1 cellular context compared by ENCODE assay signal in the genomic region with DNA sequence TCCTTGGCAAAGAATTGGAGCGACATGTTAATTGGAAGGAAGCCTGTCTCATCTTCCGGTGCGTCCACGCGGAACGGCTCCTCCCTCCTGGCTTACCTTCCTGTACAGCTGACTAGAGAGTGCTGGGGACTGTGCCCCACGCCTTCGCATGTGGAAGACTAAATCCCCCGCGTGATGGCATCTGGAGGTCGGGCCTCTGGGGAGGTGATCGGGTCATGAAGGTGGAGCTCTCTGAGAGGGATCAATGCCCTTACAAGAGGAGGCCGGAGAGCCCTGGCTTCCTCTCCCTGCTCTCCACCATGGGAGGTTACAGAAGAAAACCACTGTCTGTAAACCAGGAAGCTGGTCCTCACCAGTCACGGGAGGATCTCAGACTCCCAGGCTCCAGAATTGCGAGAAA.
TF ChIP-seq lines count a peak whose summit lies in the region.

No MANE protein-coding gene starts in this region.

TF ChIP-seq in IMR-90, 13 proteins besides CTCF, POLR2A, EP300 and RAD21 (continued from another document):
- TF ChIP-seq MAFK (IDR thresholded peaks at IDR 0.05; ENCODE audit: low read depth, low read length) = no peak
- no peak for TF ChIP-seq RFX5 (IDR thresholded peaks at IDR 0.05; ENCODE audit: low read depth, low read length)
- no peak for TF ChIP-seq RCOR1 (IDR thresholded peaks at IDR 0.05; ENCODE audit: insufficient replicate concordance, low read length)
- no peak for TF ChIP-seq BHLHE40 (IDR thresholded peaks at IDR 0.05; ENCODE audit: low read depth, low read length)
- TF ChIP-seq CHD1 (IDR thresholded peaks at IDR 0.05; ENCODE audit: low read depth, low read length) = no peak
- TF ChIP-seq, protein P1, sequence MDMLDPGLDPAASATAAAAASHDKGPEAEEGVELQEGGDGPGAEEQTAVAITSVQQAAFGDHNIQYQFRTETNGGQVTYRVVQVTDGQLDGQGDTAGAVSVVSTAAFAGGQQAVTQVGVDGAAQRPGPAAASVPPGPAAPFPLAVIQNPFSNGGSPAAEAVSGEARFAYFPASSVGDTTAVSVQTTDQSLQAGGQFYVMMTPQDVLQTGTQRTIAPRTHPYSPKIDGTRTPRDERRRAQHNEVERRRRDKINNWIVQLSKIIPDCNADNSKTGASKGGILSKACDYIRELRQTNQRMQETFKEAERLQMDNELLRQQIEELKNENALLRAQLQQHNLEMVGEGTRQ (IDR thresholded peaks at IDR 0.05; ENCODE audit: low read depth, low read length) = no peak
- no peak for TF ChIP-seq MAZ (IDR thresholded peaks at IDR 0.05; ENCODE audit: borderline replicate concordance, low read depth, low read length)
- TF ChIP-seq NFE2L2 (IDR thresholded peaks at IDR 0.05; ENCODE audit: low read depth, low read length) = no peak
- TF ChIP-seq, protein P2, sequence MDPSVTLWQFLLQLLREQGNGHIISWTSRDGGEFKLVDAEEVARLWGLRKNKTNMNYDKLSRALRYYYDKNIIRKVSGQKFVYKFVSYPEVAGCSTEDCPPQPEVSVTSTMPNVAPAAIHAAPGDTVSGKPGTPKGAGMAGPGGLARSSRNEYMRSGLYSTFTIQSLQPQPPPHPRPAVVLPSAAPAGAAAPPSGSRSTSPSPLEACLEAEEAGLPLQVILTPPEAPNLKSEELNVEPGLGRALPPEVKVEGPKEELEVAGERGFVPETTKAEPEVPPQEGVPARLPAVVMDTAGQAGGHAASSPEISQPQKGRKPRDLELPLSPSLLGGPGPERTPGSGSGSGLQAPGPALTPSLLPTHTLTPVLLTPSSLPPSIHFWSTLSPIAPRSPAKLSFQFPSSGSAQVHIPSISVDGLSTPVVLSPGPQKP (IDR thresholded peaks at IDR 0.05; ENCODE audit: borderline replicate concordance, low read depth, low read length) = no peak
